ENCODE assay signal across 30 cellular contexts in genomic region chr9:133528887-133529262, GRCh38. TPM values are rescaled to one million over a fixed set of nuclear protein-coding genes. Genes with fewer than 3 reads are reported as not detected.
DNase-seq lines count a peak whose midpoint lies in the region; ATAC-seq, FAIRE-seq and TF ChIP-seq lines count a peak whose summit lies in the region.
"Had no signal": no experiment of that assay in that cellular context is flagged by ENCODE, and none has a peak within 500 bp of the region (broad histone marks: within the 10 kb centered on the region; RNA-seq: fewer than 3 reads in every experiment).

No MANE protein-coding gene starts in this region.

- H3K27ac Mint-ChIP-seq in nephron (peak overlapping the region; percentile 61 to 98 (median 80)), osteocyte (ENCODE audit: unreplicated experiment) (no peak overlapping the region)
- H3K27ac Mint-ChIP-seq: activated T-cell treated with anti-CD3 and anti-CD28 coated beads, Interleukin-2, amount 50 U/mL, for 24 hours; effector memory CD8-positive, alpha-beta T cell had no signal

- no peaks in the 10 kb centered on the region for H3K9me3 ChIP-seq in HEK293 (ENCODE audit: control insufficient read depth, insufficient read depth, low read depth, low read length)
- H3K9me3 ChIP-seq: heart left ventricle, lower lobe of right lung, spleen, tibial nerve had no signal

- no peaks in the 10 kb centered on the region for H3K4me1 ChIP-seq in HEK293 (ENCODE audit: control insufficient read depth, insufficient read depth, low read length)
- H3K4me1 ChIP-seq: parathyroid adenoma had no signal

- no peak overlapping the region for H3K27ac ChIP-seq in HEK293 (ENCODE audit: extremely low read depth, low read depth, low read length)
- H3K27ac ChIP-seq: coronary artery, heart left ventricle, parathyroid adenoma had no signal

- DNase-seq in NCI-H2196 (lab: John Stamatoyannopoulos, UW; ENCODE audit: unreplicated experiment) (peak; percentile 24), NCI-H2196 treated with DMSO at 0.1 percent for 48 hours (lab: John Stamatoyannopoulos, UW; ENCODE audit: unreplicated experiment) (no peak), NCI-H69 (lab: John Stamatoyannopoulos, UW) (peak; percentile 77), HTR-8/SVneo (ENCODE audit: insufficient read length, low spot score) (no peak), osteocyte (ENCODE audit: extremely low spot score, unreplicated experiment) (no peak)
- DNase-seq: activated CD4-positive, alpha-beta T cell treated with anti-CD3 and anti-CD28 coated beads for 48 hours; activated gamma-delta T cell treated with Interleukin-2 at 50 U/mL for 16 hours; activated T-cell treated with anti-CD3 and anti-CD28 coated beads, Interleukin-2, amount 50 U/mL, for 24 hours; effector memory CD8-positive, alpha-beta T cell; foreskin fibroblast; heart left ventricle; Kasumi-1; lower lobe of right lung; NCI-H2081 treated with DMSO at 0.1 percent for 48 hours; NCI-H526 treated with DMSO at 0.1 percent for 48 hours; OCI-M1; spleen had no signal

- peaks cover 20% of the 10 kb centered on the region for H3K27me3 Mint-ChIP-seq in nephron (ENCODE audit: low read depth)
- peaks cover 9% of the 10 kb centered on the region for H3K27me3 Mint-ChIP-seq in osteocyte (ENCODE audit: unreplicated experiment)

- no peaks in the 10 kb centered on the region for H3K9me3 Mint-ChIP-seq in nephron
- H3K9me3 Mint-ChIP-seq in osteocyte (ENCODE audit: unreplicated experiment): no peaks in the 10 kb centered on the region
- H3K9me3 Mint-ChIP-seq: activated T-cell treated with anti-CD3 and anti-CD28 coated beads, Interleukin-2, amount 50 U/mL, for 24 hours; effector memory CD8-positive, alpha-beta T cell had no signal

- no peak overlapping the region for H3K4me3 ChIP-seq in HEK293 (ENCODE audit: low read depth, low read length)
- H3K4me3 ChIP-seq: coronary artery, heart left ventricle, lower lobe of right lung, spleen, tibial nerve had no signal

- no peaks in the 10 kb centered on the region for H3K36me3 ChIP-seq in HEK293 (ENCODE audit: control insufficient read depth in 2 of 2, insufficient read depth in 1 of 2, low read length in 2 of 2)
- H3K36me3 ChIP-seq: heart left ventricle, lower lobe of right lung, spleen, tibial nerve had no signal

- H3K4me3 Mint-ChIP-seq in nephron (peak overlapping the region in 2 of 3 experiments; percentile 67 to 89), osteocyte (ENCODE audit: unreplicated experiment) (no peak overlapping the region)
- H3K4me3 Mint-ChIP-seq: activated T-cell treated with anti-CD3 and anti-CD28 coated beads, Interleukin-2, amount 50 U/mL, for 24 hours; effector memory CD8-positive, alpha-beta T cell had no signal

- no peak for FAIRE-seq in HTR-8/SVneo (lab: Jason Lieb, UNC)
- FAIRE-seq: astrocyte, GM18507 had no signal

- POLR2A ChIA-PET in HEK293 (lab: Yijun Ruan, JAX): interaction anchor here (0.6 to 1.0 kb wide), 2 partner anchors 50 to 72 kb away, joined by 3 read pairs; partner anchors contain the start of gene SLC2A6

- CTCF ChIA-PET in HEK293 (lab: Yijun Ruan, JAX): interaction anchor here (0.7 to 1.1 kb wide), 7 partner anchors 120 to 630 kb away, joined by 3 to 5 read pairs (median 4); no protein-coding TSS in a partner anchor

- H3K4me1 Mint-ChIP-seq in nephron: peaks cover 83% of the 10 kb centered on the region
- H3K4me1 Mint-ChIP-seq in osteocyte (ENCODE audit: unreplicated experiment): peaks cover 25% of the 10 kb centered on the region

- H3K36me3 Mint-ChIP-seq in nephron (ENCODE audit: low read depth) (no peaks in the 10 kb centered on the region), osteocyte (ENCODE audit: unreplicated experiment) (no peaks in the 10 kb centered on the region)

- no peak for TF ChIP-seq CTCF in HEK293 (tag by site-specific recombination; IDR thresholded peaks at IDR 0.05)
- no peak for TF ChIP-seq CTCF in nephron (IDR thresholded peaks at IDR 0.05; ENCODE audit: unreplicated experiment in 3 of 3)
- TF ChIP-seq CTCF in osteocyte (IDR thresholded peaks at IDR 0.05): no peak

- ATAC-seq in HG02588 (IDR thresholded peaks at IDR 0.05; ENCODE audit: unreplicated experiment): no peak
- ATAC-seq: effector memory CD8-positive, alpha-beta T cell; lower lobe of right lung had no signal

TF ChIP-seq in HEK293, 187 proteins besides CTCF, POLR2A, EP300 and RAD21:
- 0 out of 2 replicates have a peak, but pooled peaks have one; percentile 7 for TF ChIP-seq GLIS1 (tag by site-specific recombination; IDR thresholded peaks at IDR 0.05)
- no peak for TF ChIP-seq ZNF521 (tag by site-specific recombination; IDR thresholded peaks at IDR 0.05)
- no peak for TF ChIP-seq ZNF324 (tag by site-specific recombination; IDR thresholded peaks at IDR 0.05)
- TF ChIP-seq ZNF174 (tag by site-specific recombination; IDR thresholded peaks at IDR 0.05): no peak
- no peak for TF ChIP-seq PRDM6 (tag by site-specific recombination; IDR thresholded peaks at IDR 0.05)
- no peak for TF ChIP-seq ZSCAN18 (tag by site-specific recombination; IDR thresholded peaks at IDR 0.05)

RNA-seq across cellular contexts. Expression of gene MYMK, which starts 4.1 kb away (rescaled TPM):
- total RNA-seq in osteocyte: not detected in 2 replicates
- total RNA-seq: A673, astrocyte, cardiac septum, heart left ventricle, kidney epithelial cell, lower lobe of right lung, mononuclear cell, Right ventricle myocardium inferior, spleen had no signal

RNA-seq across cellular contexts. Expression of gene ADAMTSL2, which starts 5.6 kb away (rescaled TPM):
- 0.10 and 0.11 TPM in 2 replicates for total RNA-seq in osteocyte

RNA-seq across cellular contexts. Expression of gene SLC2A6, which starts 50.0 kb away (rescaled TPM):
- total RNA-seq in osteocyte: 8.0 and 8.4 TPM in 2 replicates

Comparison
In these comparisons a context has a peak if more than half of its experiments do, and no peak if none do; other contexts are left out.
1. DNase-seq: peak in NCI-H2196 (single experiment) and NCI-H69 (single experiment); none in NCI-H2196 treated with DMSO at 0.1 percent for 48 hours (single experiment), HTR-8/SVneo (single experiment) and osteocyte (single experiment).